Comparison of ENCODE assay signal across 1 cellular context in genomic region chr16:3607161-3607560, GRCh38.
TF ChIP-seq lines count a peak whose summit lies in the region.

No MANE protein-coding gene starts in this region.

TF ChIP-seq in GM12878, 131 proteins besides CTCF, POLR2A, EP300 and RAD21:
- no peak for TF ChIP-seq KAT2A (conservative IDR thresholded peaks at IDR 0.05; ENCODE audit: control insufficient read depth, low read depth, low read length)
- no peak for TF ChIP-seq SRF (IDR thresholded peaks at IDR 0.05; ENCODE audit: low read depth in 2 of 2, low read length in 2 of 2)
- no peak for TF ChIP-seq HCFC1 (IDR thresholded peaks at IDR 0.05; ENCODE audit: low read length)
- TF ChIP-seq STAT1 (conservative IDR thresholded peaks at IDR 0.05) = no peak
- no peak for TF ChIP-seq POLR2AphosphoS5 (IDR thresholded peaks at IDR 0.05; ENCODE audit: low read length)
- TF ChIP-seq PAX8 (IDR thresholded peaks at IDR 0.05) = no peak
- TF ChIP-seq BRCA1 (IDR thresholded peaks at IDR 0.05; ENCODE audit: low read depth, low read length) = no peak
- no peak for TF ChIP-seq IRF3 (IDR thresholded peaks at IDR 0.05)
- TF ChIP-seq CREM (IDR thresholded peaks at IDR 0.05; ENCODE audit: low read depth) = no peak
- TF ChIP-seq CHD1 (IDR thresholded peaks at IDR 0.05; ENCODE audit: low read depth, low read length) = no peak
- no peak for TF ChIP-seq JUND (IDR thresholded peaks at IDR 0.05; ENCODE audit: low read depth, low read length)
TF ChIP-seq in GM12878: peak in this region for 0.
